13 cellular contexts compared by ENCODE assay signal in the genomic region with DNA sequence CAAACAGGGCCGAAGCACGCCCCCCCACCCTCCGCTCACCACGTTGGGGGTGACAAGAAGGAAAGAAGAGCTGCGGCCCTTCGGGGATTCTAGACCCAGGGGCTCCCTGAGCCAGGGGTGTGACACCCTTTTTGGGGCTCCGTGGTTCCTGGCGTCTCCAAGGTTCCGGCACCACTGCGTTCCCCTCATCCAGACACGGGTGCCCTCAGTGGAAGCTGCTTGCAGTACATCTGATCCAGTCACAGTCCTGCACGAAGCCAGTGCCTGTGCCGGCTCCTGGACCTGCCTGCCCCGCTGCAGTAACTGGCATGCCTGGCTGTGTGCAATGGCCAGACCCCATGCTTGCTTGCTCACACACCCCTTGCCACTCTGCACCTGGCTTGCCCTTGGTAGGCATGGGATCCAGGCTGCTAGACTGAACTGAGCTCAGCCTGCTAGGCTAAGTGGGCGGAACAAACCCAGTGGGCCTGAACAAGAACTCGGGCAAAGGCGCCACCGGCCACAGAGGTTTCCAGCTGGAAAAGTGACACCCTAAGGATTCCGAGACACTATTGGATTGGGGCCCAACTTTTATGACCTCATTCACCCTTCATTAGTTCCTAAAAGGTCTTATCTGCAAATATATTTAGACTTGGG.
A peak's percentile ranks its signal among the peaks of the same experiment; 100 is the strongest.
DNase-seq lines count a peak whose midpoint lies in the region; ATAC-seq and TF ChIP-seq lines count a peak whose summit lies in the region.
"Had no signal": no experiment of that assay in that cellular context is flagged by ENCODE, and none has a peak within 500 bp of the region (broad histone marks: within the 10 kb centered on the region; RNA-seq: fewer than 3 reads in every experiment).

No MANE protein-coding gene starts in this region.

- H3K27me3 ChIP-seq in heart right ventricle (no peaks in the 10 kb centered on the region), lower lobe of right lung (ENCODE audit: low read depth) (no peaks in the 10 kb centered on the region), upper lobe of right lung (no peaks in the 10 kb centered on the region)

- DNase-seq in Right ventricle myocardium inferior (ENCODE audit: missing footprints) (no peak), left cardiac atrium (no peak), heart right ventricle (peak; percentile 20 to 23), lower lobe of right lung (peak; percentile 28), upper lobe of right lung (peak; percentile 53), DMS53 (lab: John Stamatoyannopoulos, UW) (no peak), germinal center (ENCODE audit: low spot score) (no peak)
- DNase-seq: CD8-positive, alpha-beta memory T cell; GM23248; H9 had no signal

- H3K4me1 ChIP-seq in heart right ventricle (peaks cover 0 to 13% (median 0%) of the 10 kb centered on the region in 9 donors), lower lobe of right lung (no peaks in the 10 kb centered on the region), upper lobe of right lung (no peaks in the 10 kb centered on the region)

- H3K9me3 ChIP-seq in heart right ventricle (peaks cover 0 to 9% (median 0%) of the 10 kb centered on the region in 11 donors), lower lobe of right lung (no peaks in the 10 kb centered on the region), upper lobe of right lung (no peaks in the 10 kb centered on the region)

- H3K4me3 ChIP-seq in heart right ventricle (no peak overlapping the region), lower lobe of right lung (no peak overlapping the region), upper lobe of right lung (no peak overlapping the region)
- H3K4me3 ChIP-seq: GM12878, GM23248 had no signal

- ATAC-seq in Right ventricle myocardium inferior: peak; percentile 73
- no peak for ATAC-seq in left cardiac atrium
- peak in 6 of 8 donors; percentile 62 to 82 (median 72) for ATAC-seq in heart right ventricle
- ATAC-seq in lower lobe of right lung: peak in 1 of 2 donors; percentile 29
- ATAC-seq in upper lobe of right lung: peak; percentile 32
- ATAC-seq in HG02571 (IDR thresholded peaks at IDR 0.05; ENCODE audit: unreplicated experiment): no peak
- ATAC-seq: GM12878 had no signal

- intact Hi-C loops in Right ventricle myocardium inferior (cut with DNase I): no loop called here
- intact Hi-C loops in left cardiac atrium (cut with DNase I): no loop called here
- intact Hi-C loops in heart right ventricle (cut with DNase I): no loop called here
- intact Hi-C loops in lower lobe of right lung (cut with DNase I): no loop called here
- intact Hi-C loops in upper lobe of right lung (cut with DNase I): no loop called here

- no peaks in the 10 kb centered on the region for H3K36me3 ChIP-seq in heart right ventricle
- H3K36me3 ChIP-seq in lower lobe of right lung: no peaks in the 10 kb centered on the region
- no peaks in the 10 kb centered on the region for H3K36me3 ChIP-seq in upper lobe of right lung

- TF ChIP-seq CTCF in heart right ventricle (IDR thresholded peaks at IDR 0.05) (no peak), lower lobe of right lung (IDR thresholded peaks at IDR 0.05) (no peak), upper lobe of right lung (IDR thresholded peaks at IDR 0.05) (no peak)

- H3K27ac ChIP-seq in heart right ventricle: no peak overlapping the region
- no peak overlapping the region for H3K27ac ChIP-seq in lower lobe of right lung
- no peak overlapping the region for H3K27ac ChIP-seq in upper lobe of right lung
- H3K27ac ChIP-seq: 22Rv1, GM23248 had no signal

- WGBS in heart right ventricle, 2 donors: 73 to 76% methylated on average over 19 of the region's 19 CpGs

Comparison
In these comparisons a context has a peak if more than half of its experiments do, and no peak if none do; other contexts are left out.
1. ATAC-seq: peak in Right ventricle myocardium inferior (single experiment), heart right ventricle (6 of 8) and upper lobe of right lung (single experiment); none in left cardiac atrium (0 of 2) and HG02571 (single experiment).
2. DNase-seq: peak in heart right ventricle (2 of 2), lower lobe of right lung (single experiment) and upper lobe of right lung (single experiment); none in Right ventricle myocardium inferior (single experiment), left cardiac atrium (single experiment), DMS53 (single experiment) and germinal center (single experiment).